ENCODE assay signal across 8 cellular contexts in genomic region chr15:64009798-64010241, GRCh38. TPM values are rescaled to one million over a fixed set of nuclear protein-coding genes. Genes with fewer than 3 reads are reported as not detected.
DNase-seq lines count a peak whose midpoint lies in the region; ATAC-seq and TF ChIP-seq lines count a peak whose summit lies in the region.

No MANE protein-coding gene starts in this region.

- H3K36me3 ChIP-seq in Loucy (ENCODE audit: insufficient read depth, low read length) = no peaks in the 10 kb centered on the region
- H3K36me3 ChIP-seq in gastrocnemius medialis = no peaks in the 10 kb centered on the region

- no peak overlapping the region for H3K4me3 Mint-ChIP-seq in osteocyte (ENCODE audit: unreplicated experiment)

- peak overlapping the region; percentile 60 for H3K4me2 ChIP-seq in Loucy (ENCODE audit: low read depth, low read length, poor library complexity, severe bottlenecking)

- in situ Hi-C loops in gastrocnemius medialis (cut with MboI; ENCODE audit: low sequenced_read_pairs in 4 of 4) = no loop called here

- H3K27me3 Mint-ChIP-seq in osteocyte (ENCODE audit: unreplicated experiment) = no peaks in the 10 kb centered on the region

- H3K27me3 ChIP-seq in Loucy (ENCODE audit: insufficient read depth, low read length, poor library complexity, severe bottlenecking) (no peaks in the 10 kb centered on the region), gastrocnemius medialis (no peaks in the 10 kb centered on the region)

- H3K27ac ChIP-seq in gastrocnemius medialis = peak overlapping the region; percentile 69 to 94 (median 83)

- peaks cover under 1% of the 10 kb centered on the region for H3K36me3 Mint-ChIP-seq in osteocyte (ENCODE audit: unreplicated experiment)

- H3K4me1 Mint-ChIP-seq in osteocyte (ENCODE audit: unreplicated experiment) = peaks cover 17% of the 10 kb centered on the region

- no peak overlapping the region for H3K9ac ChIP-seq in Loucy (ENCODE audit: low read depth, low read length, poor library complexity, severe bottlenecking)

- peaks cover 29% of the 10 kb centered on the region for H3K4me1 ChIP-seq in Loucy (ENCODE audit: insufficient read depth, low read length, poor library complexity, severe bottlenecking)
- peaks cover 92 to 97% of the 10 kb centered on the region in 2 donors for H3K4me1 ChIP-seq in gastrocnemius medialis

- ATAC-seq in GM18502 (IDR thresholded peaks at IDR 0.05; ENCODE audit: poor library complexity, unreplicated experiment) (peak; percentile 37), gastrocnemius medialis (peak; percentile 22)

- no peaks in the 10 kb centered on the region for H3K79me2 ChIP-seq in Loucy (ENCODE audit: insufficient read depth, low read length)

- peak overlapping the region; percentile 8 for H3K4me3 ChIP-seq in Loucy (ENCODE audit: low read length, poor library complexity, severe bottlenecking)
- H3K4me3 ChIP-seq in gastrocnemius medialis = no peak overlapping the region

- no peak for TF ChIP-seq CTCF in Loucy (conservative IDR thresholded peaks at IDR 0.05; ENCODE audit: low read length)
- no peak for TF ChIP-seq CTCF in gastrocnemius medialis (IDR thresholded peaks at IDR 0.05 in 4 of 5, conservative IDR thresholded peaks at IDR 0.05 in 1 of 5)
- TF ChIP-seq CTCF in osteocyte (IDR thresholded peaks at IDR 0.05) = no peak

- H3K9me3 ChIP-seq in Loucy (ENCODE audit: insufficient read depth, low read depth, low read length) (no peaks in the 10 kb centered on the region), gastrocnemius medialis (no peaks in the 10 kb centered on the region)

- no peaks in the 10 kb centered on the region for H3K9me2 ChIP-seq in Loucy (replicated peaks; ENCODE audit: low read depth, low read length)

- intact Hi-C loops in gastrocnemius medialis (cut with DNase I; ENCODE audit: low total_unique reads) = no loop called here

- peak; percentile 72 for DNase-seq in activated effector memory CD4-positive, alpha-beta T cell treated with anti-CD3 and anti-CD28 coated beads, Interleukin-2, amount 50 U/mL, for 16 hours
- DNase-seq in gastrocnemius medialis (peak in 1 of 2 donors; percentile 18), NOMO-1 (lab: John Stamatoyannopoulos, UW; ENCODE audit: unreplicated experiment in 2 of 2) (no peak), NCI-H2227 treated with DMSO at 0.1 percent for 48 hours (lab: John Stamatoyannopoulos, UW) (no peak), amniotic stem cell (lab: John Stamatoyannopoulos, UW) (no peak), osteocyte (ENCODE audit: extremely low spot score, unreplicated experiment) (no peak)

- no peak overlapping the region for H3K27ac Mint-ChIP-seq in osteocyte (ENCODE audit: unreplicated experiment)

- H3F3A ChIP-seq in Loucy (ENCODE audit: low read depth) = no peaks in the 10 kb centered on the region

- H4K20me1 ChIP-seq in Loucy (ENCODE audit: insufficient read depth, low read length, poor library complexity, severe bottlenecking) = no peaks in the 10 kb centered on the region

- H2AFZ ChIP-seq in Loucy (ENCODE audit: low read length) = no peak overlapping the region

- TF ChIP-seq POLR2A in gastrocnemius medialis (IDR thresholded peaks at IDR 0.05) = no peak

- H3K9me3 Mint-ChIP-seq in osteocyte (ENCODE audit: unreplicated experiment) = no peaks in the 10 kb centered on the region

RNA-seq across cellular contexts. Expression of gene DAPK2, which starts 36.5 kb away (rescaled TPM):
- 10 to 100 TPM; 28.5 to 70.8 (median 52.7) TPM for total RNA-seq in gastrocnemius medialis
- total RNA-seq in osteocyte = 17.6 and 17.7 TPM in 2 replicates
